ENCODE assay signal across 8 cellular contexts in genomic region chr17:41496803-41497484, GRCh38. TPM values are rescaled to one million over a fixed set of nuclear protein-coding genes. Genes with fewer than 3 reads are reported as not detected.
DNase-seq lines count a peak whose midpoint lies in the region; ATAC-seq and TF ChIP-seq lines count a peak whose summit lies in the region.

No MANE protein-coding gene starts in this region.

- peak; percentile 84 for ATAC-seq in foreskin keratinocyte
- ATAC-seq in GM21360 (IDR thresholded peaks at IDR 0.05; ENCODE audit: unreplicated experiment) = no peak

- peaks cover 33% of the 10 kb centered on the region for H3K4me1 ChIP-seq in foreskin keratinocyte

- DNase-seq in activated gamma-delta T cell treated with Interleukin-2 at 50 U/mL for 16 hours (peak; percentile 54), activated gamma-delta T cell (lab: John Stamatoyannopoulos, UW) (no peak), HL-60 (ENCODE audit: low read depth in 1 of 2, low spot score in 1 of 2) (peak; percentile 74 to 88), RPMI8226 (peak; percentile 92), activated T-helper 1 cell treated with Interleukin-2 at 50 U/mL for 16 hours (ENCODE audit: low read depth) (peak; percentile 47), foreskin keratinocyte (peak; percentile 66 to 84), pons (ENCODE audit: low spot score) (peak; percentile 28)

- H3K27me3 ChIP-seq in HL-60 (ENCODE audit: insufficient read depth, poor library complexity, severe bottlenecking) = no peaks in the 10 kb centered on the region
- no peaks in the 10 kb centered on the region for H3K27me3 ChIP-seq in foreskin keratinocyte

- TF ChIP-seq CTCF in HL-60 (IDR thresholded peaks at IDR 0.05; ENCODE audit: insufficient read depth, low read length) (peak; percentile 78), foreskin keratinocyte (conservative IDR thresholded peaks at IDR 0.05) (peak; percentile 99)

- H3K27ac ChIP-seq in HL-60 (replicated peaks) (no peak overlapping the region), foreskin keratinocyte (peak overlapping the region; percentile 51)

- H3K4me3 ChIP-seq in HL-60 (replicated peaks; ENCODE audit: insufficient read depth, low read length) = no peak overlapping the region

RNA-seq across cellular contexts. Expression of gene KRT36, which starts 7.2 kb away (rescaled TPM):
- total RNA-seq in foreskin keratinocyte = not detected in 2 replicates
- polyA plus RNA-seq in foreskin keratinocyte = not detected in 2 replicates

RNA-seq across cellular contexts. Expression of gene KRT13, which starts 8.5 kb away (rescaled TPM):
- 0.46 and 0.61 TPM in 2 replicates for total RNA-seq in foreskin keratinocyte
- polyA plus RNA-seq in foreskin keratinocyte = 0.77 and 0.88 TPM in 2 replicates

RNA-seq across cellular contexts. Expression of gene KRT35, which starts 16.0 kb away (rescaled TPM):
- not detected in 2 replicates for total RNA-seq in foreskin keratinocyte
- not detected in 2 replicates for polyA plus RNA-seq in foreskin keratinocyte

RNA-seq across cellular contexts. Expression of gene KRT15, which starts 21.7 kb away (rescaled TPM):
- total RNA-seq in foreskin keratinocyte = 195 and 314 TPM in 2 replicates
- 218 and 326 TPM in 2 replicates for polyA plus RNA-seq in foreskin keratinocyte

RNA-seq across cellular contexts. Expression of gene KRT32, which starts 29.8 kb away (rescaled TPM):
- not detected in 2 replicates for total RNA-seq in foreskin keratinocyte
- polyA plus RNA-seq in foreskin keratinocyte = not detected in 2 replicates
